1 cellular context compared by ENCODE assay signal in the genomic region with DNA sequence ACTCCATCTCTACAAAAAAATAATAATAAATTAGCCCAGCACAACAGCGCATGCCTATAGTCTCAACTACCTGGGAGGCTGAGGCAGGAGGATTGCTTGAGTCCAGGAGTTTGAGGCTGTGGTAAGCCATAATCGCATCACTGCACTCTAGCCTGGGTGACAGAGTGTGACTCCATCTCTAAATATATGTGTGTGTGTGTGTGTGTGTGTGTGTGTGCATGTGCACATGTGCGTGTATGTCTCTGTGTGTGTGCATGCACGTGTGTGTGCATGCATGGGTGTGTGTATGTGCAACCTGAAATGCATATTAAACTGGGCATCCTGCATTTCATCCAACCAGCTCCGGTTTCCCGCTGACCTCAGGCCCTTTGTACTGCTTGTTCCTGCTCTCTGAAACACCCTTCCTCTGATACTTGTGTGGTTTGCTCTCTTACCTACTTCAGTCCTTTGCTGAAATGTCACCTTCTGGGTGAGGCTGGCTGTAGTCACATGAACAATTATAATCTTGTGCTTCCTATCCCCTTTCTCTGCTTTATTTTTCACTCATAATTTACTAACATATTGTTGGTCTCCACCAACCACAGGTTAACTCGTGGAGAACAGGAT.
TF ChIP-seq lines count a peak whose summit lies in the region.

No MANE protein-coding gene starts in this region.

TF ChIP-seq in HEK293, 187 proteins besides CTCF, POLR2A, EP300 and RAD21 (continued from another document):
- no peak for TF ChIP-seq PATZ1 (tag by site-specific recombination; IDR thresholded peaks at IDR 0.05)
- TF ChIP-seq, protein P1, sequence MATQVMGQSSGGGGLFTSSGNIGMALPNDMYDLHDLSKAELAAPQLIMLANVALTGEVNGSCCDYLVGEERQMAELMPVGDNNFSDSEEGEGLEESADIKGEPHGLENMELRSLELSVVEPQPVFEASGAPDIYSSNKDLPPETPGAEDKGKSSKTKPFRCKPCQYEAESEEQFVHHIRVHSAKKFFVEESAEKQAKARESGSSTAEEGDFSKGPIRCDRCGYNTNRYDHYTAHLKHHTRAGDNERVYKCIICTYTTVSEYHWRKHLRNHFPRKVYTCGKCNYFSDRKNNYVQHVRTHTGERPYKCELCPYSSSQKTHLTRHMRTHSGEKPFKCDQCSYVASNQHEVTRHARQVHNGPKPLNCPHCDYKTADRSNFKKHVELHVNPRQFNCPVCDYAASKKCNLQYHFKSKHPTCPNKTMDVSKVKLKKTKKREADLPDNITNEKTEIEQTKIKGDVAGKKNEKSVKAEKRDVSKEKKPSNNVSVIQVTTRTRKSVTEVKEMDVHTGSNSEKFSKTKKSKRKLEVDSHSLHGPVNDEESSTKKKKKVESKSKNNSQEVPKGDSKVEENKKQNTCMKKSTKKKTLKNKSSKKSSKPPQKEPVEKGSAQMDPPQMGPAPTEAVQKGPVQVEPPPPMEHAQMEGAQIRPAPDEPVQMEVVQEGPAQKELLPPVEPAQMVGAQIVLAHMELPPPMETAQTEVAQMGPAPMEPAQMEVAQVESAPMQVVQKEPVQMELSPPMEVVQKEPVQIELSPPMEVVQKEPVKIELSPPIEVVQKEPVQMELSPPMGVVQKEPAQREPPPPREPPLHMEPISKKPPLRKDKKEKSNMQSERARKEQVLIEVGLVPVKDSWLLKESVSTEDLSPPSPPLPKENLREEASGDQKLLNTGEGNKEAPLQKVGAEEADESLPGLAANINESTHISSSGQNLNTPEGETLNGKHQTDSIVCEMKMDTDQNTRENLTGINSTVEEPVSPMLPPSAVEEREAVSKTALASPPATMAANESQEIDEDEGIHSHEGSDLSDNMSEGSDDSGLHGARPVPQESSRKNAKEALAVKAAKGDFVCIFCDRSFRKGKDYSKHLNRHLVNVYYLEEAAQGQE (tag by site-specific recombination; IDR thresholded peaks at IDR 0.05), result no peak
- TF ChIP-seq, protein P2, sequence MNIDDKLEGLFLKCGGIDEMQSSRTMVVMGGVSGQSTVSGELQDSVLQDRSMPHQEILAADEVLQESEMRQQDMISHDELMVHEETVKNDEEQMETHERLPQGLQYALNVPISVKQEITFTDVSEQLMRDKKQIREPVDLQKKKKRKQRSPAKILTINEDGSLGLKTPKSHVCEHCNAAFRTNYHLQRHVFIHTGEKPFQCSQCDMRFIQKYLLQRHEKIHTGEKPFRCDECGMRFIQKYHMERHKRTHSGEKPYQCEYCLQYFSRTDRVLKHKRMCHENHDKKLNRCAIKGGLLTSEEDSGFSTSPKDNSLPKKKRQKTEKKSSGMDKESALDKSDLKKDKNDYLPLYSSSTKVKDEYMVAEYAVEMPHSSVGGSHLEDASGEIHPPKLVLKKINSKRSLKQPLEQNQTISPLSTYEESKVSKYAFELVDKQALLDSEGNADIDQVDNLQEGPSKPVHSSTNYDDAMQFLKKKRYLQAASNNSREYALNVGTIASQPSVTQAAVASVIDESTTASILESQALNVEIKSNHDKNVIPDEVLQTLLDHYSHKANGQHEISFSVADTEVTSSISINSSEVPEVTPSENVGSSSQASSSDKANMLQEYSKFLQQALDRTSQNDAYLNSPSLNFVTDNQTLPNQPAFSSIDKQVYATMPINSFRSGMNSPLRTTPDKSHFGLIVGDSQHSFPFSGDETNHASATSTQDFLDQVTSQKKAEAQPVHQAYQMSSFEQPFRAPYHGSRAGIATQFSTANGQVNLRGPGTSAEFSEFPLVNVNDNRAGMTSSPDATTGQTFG (tag by site-specific recombination; IDR thresholded peaks at IDR 0.05; ENCODE audit: borderline replicate concordance), result no peak
